ENCODE assay signal across 1 cellular context in the genomic region with DNA sequence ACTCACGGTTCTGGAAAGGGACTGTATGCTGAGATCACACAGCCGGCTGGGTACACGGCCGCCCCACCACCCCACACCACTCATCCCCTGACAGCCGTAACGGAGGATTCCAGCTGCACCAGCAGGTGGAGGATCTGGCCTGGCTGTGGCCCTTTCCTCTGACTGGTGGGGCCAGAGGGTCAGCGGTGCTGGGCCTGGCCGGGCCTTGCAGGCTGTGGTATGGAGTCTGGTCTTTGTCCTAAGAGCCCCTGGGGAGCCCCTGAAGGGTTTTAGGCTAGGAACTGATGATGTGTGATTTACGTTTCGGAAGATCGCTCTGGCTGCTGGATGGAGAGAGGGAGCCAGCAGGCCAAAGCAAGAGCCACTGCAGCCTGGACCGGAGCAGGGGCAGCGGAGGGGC.
TF ChIP-seq lines count a peak whose summit lies in the region.

No MANE protein-coding gene starts in this region.

TF ChIP-seq in H1, 55 proteins besides CTCF, POLR2A, EP300 and RAD21:
- TF ChIP-seq, protein P1, sequence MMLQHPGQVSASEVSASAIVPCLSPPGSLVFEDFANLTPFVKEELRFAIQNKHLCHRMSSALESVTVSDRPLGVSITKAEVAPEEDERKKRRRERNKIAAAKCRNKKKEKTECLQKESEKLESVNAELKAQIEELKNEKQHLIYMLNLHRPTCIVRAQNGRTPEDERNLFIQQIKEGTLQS (IDR thresholded peaks at IDR 0.05; ENCODE audit: insufficient read depth, low read depth, low read length), result no peak
- no peak for TF ChIP-seq CHD2 (IDR thresholded peaks at IDR 0.05; ENCODE audit: low read length)
- TF ChIP-seq NRF1 (IDR thresholded peaks at IDR 0.05; ENCODE audit: low read depth, low read length), result no peak
- no peak for TF ChIP-seq CBX5 (IDR thresholded peaks at IDR 0.05; ENCODE audit: low read depth, low read length)
- TF ChIP-seq POLR2AphosphoS5 (IDR thresholded peaks at IDR 0.05; ENCODE audit: low read depth, low read length), result no peak
